ENCODE assay signal across 13 cellular contexts in genomic region chr9:33234511-33235467, GRCh38. TPM values are rescaled to one million over a fixed set of nuclear protein-coding genes. Genes with fewer than 3 reads are reported as not detected.
A peak's percentile ranks its signal among the peaks of the same experiment; 100 is the strongest.
DNase-seq lines count a peak whose midpoint lies in the region; ATAC-seq, FAIRE-seq and TF ChIP-seq lines count a peak whose summit lies in the region.
"Had no signal": no experiment of that assay in that cellular context is flagged by ENCODE, and none has a peak within 500 bp of the region (broad histone marks: within the 10 kb centered on the region; RNA-seq: fewer than 3 reads in every experiment).

No MANE protein-coding gene starts in this region.

- intact Hi-C loops in kidney (cut with DNase I), result no loop called here

- no peak for FAIRE-seq in kidney (lab: Jason Lieb, UNC)

- H3K4me3 ChIP-seq in fibroblast of mammary gland (ENCODE audit: control insufficient read depth, low read depth, low read length) (no peak overlapping the region), kidney (ENCODE audit: low read length in 2 of 2) (no peak overlapping the region)
- H3K4me3 ChIP-seq: BLaER1 treated with 17β-estradiol and CSF1 and Interleukin-3, amounts not matched to agents 10 nM and 100 nM; HAP-1 had no signal

- no peaks in the 10 kb centered on the region for H3K9me3 ChIP-seq in kidney (ENCODE audit: control insufficient read depth in 1 of 2, low read length in 2 of 2)
- H3K9me3 ChIP-seq: BLaER1 treated with 17β-estradiol and CSF1 and Interleukin-3, amounts not matched to agents 10 nM and 100 nM; HAP-1 had no signal

- TF ChIP-seq CTCF in fibroblast of mammary gland (conservative IDR thresholded peaks at IDR 0.05; ENCODE audit: control insufficient read depth, insufficient read depth, low read depth, low read length) (no peak), kidney (IDR thresholded peaks at IDR 0.05; ENCODE audit: borderline replicate concordance, extremely low read depth, insufficient read depth) (no peak)

- ATAC-seq in GM21367 (IDR thresholded peaks at IDR 0.05; ENCODE audit: unreplicated experiment) (no peak), GM18861 (IDR thresholded peaks at IDR 0.05; ENCODE audit: unreplicated experiment) (no peak)

- DNase-seq in EL, result peak; percentile 20
- DNase-seq in RPMI8226, result peak; percentile 18
- peak; percentile 63 for DNase-seq in fibroblast of mammary gland (ENCODE audit: low read depth)
- DNase-seq in renal cortical epithelial cell (ENCODE audit: low read depth), result peak; percentile 35
- no peak for DNase-seq in T-helper 1 cell
- DNase-seq in kidney, result no peak
- DNase-seq: activated naive CD4-positive, alpha-beta T cell treated with anti-CD3 and anti-CD28 coated beads, Interleukin-2, amount 10 ng/mL, durations not matched to agents 7 days and 5 days; GF-D8 had no signal

- H3K9ac ChIP-seq in kidney (ENCODE audit: low read length in 2 of 2), result no peak overlapping the region
- H3K9ac ChIP-seq: BLaER1 treated with 17β-estradiol and CSF1 and Interleukin-3, amounts not matched to agents 10 nM and 100 nM had no signal

- peaks cover 0 to 2% of the 10 kb centered on the region in 2 donors for H3K4me1 ChIP-seq in kidney (ENCODE audit: control insufficient read depth in 1 of 2, insufficient read depth in 1 of 2, low read depth in 1 of 2, low read length in 2 of 2)
- H3K4me1 ChIP-seq: HAP-1 had no signal

- H3K27ac ChIP-seq in kidney (ENCODE audit: low read depth in 2 of 2, low read length in 2 of 2), result peak overlapping the region in 1 of 2 donors; percentile 3
- H3K27ac ChIP-seq: BLaER1 treated with 17β-estradiol and CSF1 and Interleukin-3, amounts not matched to agents 10 nM and 100 nM had no signal

- H3K36me3 ChIP-seq in kidney (ENCODE audit: control insufficient read depth in 1 of 2, insufficient read depth in 2 of 2, low read length in 2 of 2), result no peaks in the 10 kb centered on the region
- H3K36me3 ChIP-seq: BLaER1 treated with 17β-estradiol and CSF1 and Interleukin-3, amounts not matched to agents 10 nM and 100 nM; HAP-1 had no signal

RNA-seq across cellular contexts. Expression of gene SPINK4, which starts 5.2 kb away (rescaled TPM):
- not detected in 2 replicates for total RNA-seq in renal cortical epithelial cell
- total RNA-seq in kidney, result not detected
- not detected for polyA plus RNA-seq in kidney (ENCODE audit: insufficient read depth, low read depth, low replicate concordance)
- total RNA-seq: progenitor cell of endocrine pancreas had no signal

RNA-seq across cellular contexts. Expression of gene BAG1, which starts 29.7 kb away (rescaled TPM):
- total RNA-seq in renal cortical epithelial cell, result 14.4 and 50.9 TPM in 2 replicates
- total RNA-seq in kidney, result 134 TPM
- 268 TPM for polyA plus RNA-seq in kidney (ENCODE audit: insufficient read depth, low read depth, low replicate concordance)

RNA-seq across cellular contexts. Expression of gene CHMP5, which starts 30.1 kb away (rescaled TPM):
- total RNA-seq in renal cortical epithelial cell (161 and 196 TPM in 2 replicates), kidney (65.2 TPM)
- polyA plus RNA-seq in kidney (ENCODE audit: insufficient read depth, low read depth, low replicate concordance), result 100 TPM

RNA-seq across cellular contexts. Expression of gene NFX1, which starts 55.5 kb away (rescaled TPM):
- total RNA-seq in renal cortical epithelial cell (16.3 and 34.8 TPM in 2 replicates), kidney (46.3 TPM)
- polyA plus RNA-seq in kidney (ENCODE audit: insufficient read depth, low read depth, low replicate concordance), result 12.2 TPM

Comparison
In these comparisons a context has a peak if more than half of its experiments do, and no peak if none do; other contexts are left out.
1. DNase-seq: peak in EL (single experiment), RPMI8226 (single experiment), fibroblast of mammary gland (single experiment) and renal cortical epithelial cell (single experiment); none in T-helper 1 cell (0 of 5) and kidney (single experiment).